In the genomic region with DNA sequence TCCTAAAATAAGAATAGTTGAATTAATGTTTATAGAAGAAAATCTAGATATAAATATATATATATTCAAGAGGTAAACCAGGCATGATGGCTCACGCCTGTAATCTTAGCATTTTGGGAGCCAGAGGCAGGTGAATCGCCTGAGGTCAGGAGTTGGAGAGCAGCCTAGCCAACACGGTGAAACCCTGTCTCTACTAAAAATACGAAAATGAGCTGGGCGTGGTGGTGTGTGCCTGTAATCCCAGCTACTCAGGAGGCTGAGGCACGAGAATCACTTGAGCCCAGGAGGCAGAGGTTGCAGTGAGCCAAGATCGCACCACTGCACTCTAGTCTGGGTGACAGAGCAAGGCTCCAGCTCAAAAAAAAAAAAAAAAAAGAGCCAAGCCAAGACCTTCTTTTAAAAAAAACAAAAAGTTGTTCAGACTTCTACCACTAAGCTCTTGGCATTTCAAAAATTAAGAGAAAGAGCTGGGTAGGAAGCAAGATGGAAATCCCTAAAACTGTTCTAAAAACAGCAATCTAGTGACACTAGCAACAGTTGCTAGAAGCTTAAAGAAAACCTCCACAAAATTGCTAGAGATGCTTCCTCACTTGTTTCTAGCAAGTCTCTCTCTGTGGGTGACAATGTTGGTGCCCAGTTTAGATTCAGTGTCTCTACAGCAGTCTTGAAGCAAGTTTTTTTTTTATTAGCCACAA, we compare ENCODE assay signal across 10 cellular contexts.
DNase-seq lines count a peak whose midpoint lies in the region; ATAC-seq and TF ChIP-seq lines count a peak whose summit lies in the region.
"Had no signal": no experiment of that assay in that cellular context is flagged by ENCODE, and none has a peak within 500 bp of the region (broad histone marks: within the 10 kb centered on the region; RNA-seq: fewer than 3 reads in every experiment).

No MANE protein-coding gene starts in this region.

- no peaks in the 10 kb centered on the region for H3K27me3 Mint-ChIP-seq in activated T-helper 1 cell treated with anti-CD3 and anti-CD28 coated beads, Interleukin-12 subunit alpha, Interleukin-12 subunit beta, Interleukin-2, Interleukin-4 antibody, amounts not matched to agents 30 ng/mL and 10 ng/mL and 1 ng/mL, durations not matched to agents 14 hours and 24 hours and 36 hours (ENCODE audit: insufficient read depth)

- H3K4me1 Mint-ChIP-seq in activated T-helper 1 cell treated with anti-CD3 and anti-CD28 coated beads, Interleukin-12 subunit alpha, Interleukin-12 subunit beta, Interleukin-2, Interleukin-4 antibody, amounts not matched to agents 30 ng/mL and 10 ng/mL and 1 ng/mL, durations not matched to agents 14 hours and 24 hours and 36 hours (ENCODE audit: low read depth) = peaks cover 77% of the 10 kb centered on the region

- peaks cover 12% of the 10 kb centered on the region for H3K36me3 Mint-ChIP-seq in activated T-helper 1 cell treated with anti-CD3 and anti-CD28 coated beads, Interleukin-12 subunit alpha, Interleukin-12 subunit beta, Interleukin-2, Interleukin-4 antibody, amounts not matched to agents 30 ng/mL and 10 ng/mL and 1 ng/mL, durations not matched to agents 14 hours and 24 hours and 36 hours (ENCODE audit: low read depth)

- H3K9me3 ChIP-seq in neutrophil = no peaks in the 10 kb centered on the region
- H3K9me3 ChIP-seq: adrenal gland had no signal

- H3K27ac Mint-ChIP-seq in activated T-helper 1 cell treated with anti-CD3 and anti-CD28 coated beads, Interleukin-12 subunit alpha, Interleukin-12 subunit beta, Interleukin-2, Interleukin-4 antibody, amounts not matched to agents 30 ng/mL and 10 ng/mL and 1 ng/mL, durations not matched to agents 14 hours and 24 hours and 36 hours = peak overlapping the region; percentile 91

- no peak for DNase-seq in activated T-helper 1 cell treated with anti-CD3 and anti-CD28 coated beads, Interleukin-12 subunit alpha, Interleukin-12 subunit beta, Interleukin-2, Interleukin-4 antibody, amounts not matched to agents 30 ng/mL and 10 ng/mL and 1 ng/mL, durations not matched to agents 14 hours and 24 hours and 36 hours (ENCODE audit: low spot score)
- DNase-seq in HK-2 (ENCODE audit: unreplicated experiment) = no peak
- DNase-seq: adrenal gland, glutamatergic neuron, NCI-H2081 had no signal

- ATAC-seq in HG03175 (IDR thresholded peaks at IDR 0.05; ENCODE audit: unreplicated experiment) = peak; percentile 36
- ATAC-seq in GM19452 (IDR thresholded peaks at IDR 0.05; ENCODE audit: unreplicated experiment) = no peak
- no peak for ATAC-seq in HG03469 (IDR thresholded peaks at IDR 0.05; ENCODE audit: unreplicated experiment)

- H3K27ac ChIP-seq in neutrophil = peak overlapping the region; percentile 87

- intact Hi-C loops in activated T-helper 1 cell treated with anti-CD3 and anti-CD28 coated beads, Interleukin-12 subunit alpha, Interleukin-12 subunit beta, Interleukin-2, Interleukin-4 antibody, amounts not matched to agents 30 ng/mL and 10 ng/mL and 1 ng/mL, durations not matched to agents 14 hours and 24 hours and 36 hours (cut with micrococcal nuclease) = loop anchor here (1.0 to 2.0 kb wide), 3 partner anchors 9 to 68 kb away; no protein-coding TSS in a partner anchor

- H3K36me3 ChIP-seq in neutrophil = no peaks in the 10 kb centered on the region
- H3K36me3 ChIP-seq: adrenal gland had no signal

- peak overlapping the region; percentile 64 for H3K4me3 Mint-ChIP-seq in activated T-helper 1 cell treated with anti-CD3 and anti-CD28 coated beads, Interleukin-12 subunit alpha, Interleukin-12 subunit beta, Interleukin-2, Interleukin-4 antibody, amounts not matched to agents 30 ng/mL and 10 ng/mL and 1 ng/mL, durations not matched to agents 14 hours and 24 hours and 36 hours

- H3K9me3 Mint-ChIP-seq in activated T-helper 1 cell treated with anti-CD3 and anti-CD28 coated beads, Interleukin-12 subunit alpha, Interleukin-12 subunit beta, Interleukin-2, Interleukin-4 antibody, amounts not matched to agents 30 ng/mL and 10 ng/mL and 1 ng/mL, durations not matched to agents 14 hours and 24 hours and 36 hours = no peaks in the 10 kb centered on the region

- no peaks in the 10 kb centered on the region for H3K27me3 ChIP-seq in neutrophil
- H3K27me3 ChIP-seq: adrenal gland had no signal

- TF ChIP-seq CTCF in neutrophil (IDR thresholded peaks at IDR 0.05) = no peak

- H3K4me3 ChIP-seq in GM08714 (ENCODE audit: low read length) = peak overlapping the region; percentile 40; the same call in 1 of the 2 replicates
- H3K4me3 ChIP-seq in neutrophil (ENCODE audit: low read depth in 1 of 2, low read length in 1 of 2) = peak overlapping the region in 1 of 2 experiments; percentile 46

- peaks cover 53 to 78% of the 10 kb centered on the region in 2 experiments for H3K4me1 ChIP-seq in neutrophil (ENCODE audit: control insufficient read depth in 1 of 2, insufficient read depth in 1 of 2, low read depth in 1 of 2, low read length in 1 of 2)
